ENCODE assay signal across 1 cellular context in the genomic region with DNA sequence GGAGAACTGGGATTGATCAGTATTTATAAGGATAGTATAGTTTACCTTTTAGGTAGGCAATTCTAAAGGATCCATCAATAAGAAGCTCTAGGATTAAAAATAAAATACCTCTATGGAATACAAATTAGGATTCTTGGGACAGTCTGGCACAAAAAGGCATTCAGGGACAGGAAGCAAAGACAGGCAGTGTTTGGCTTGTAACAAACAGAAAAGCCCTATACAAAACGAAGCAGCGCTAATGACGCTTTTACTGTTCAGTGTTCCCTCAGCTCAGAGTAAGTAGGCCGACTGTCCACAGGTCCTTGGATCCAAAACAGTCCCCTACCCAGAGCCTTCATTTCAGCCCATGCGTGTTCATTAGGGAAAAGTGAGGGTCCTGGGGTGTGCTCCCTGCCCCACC.
TF ChIP-seq lines count a peak whose summit lies in the region.

No MANE protein-coding gene starts in this region.

TF ChIP-seq in K562, 482 proteins besides CTCF, POLR2A, EP300 and RAD21:
- TF ChIP-seq SNRNP70 (optimal IDR thresholded peaks at IDR 0.05; ENCODE audit: low read depth, low read length) (no peak), NRF1 (conservative IDR thresholded peaks at IDR 0.05 in 1 of 2, IDR thresholded peaks at IDR 0.05 in 1 of 2) (no peak), SIRT6 (IDR thresholded peaks at IDR 0.05; ENCODE audit: low read depth, low read length) (no peak), SLC30A9 (CRISPR knock-in tag; IDR thresholded peaks at IDR 0.05) (no peak), ELF2 (CRISPR knock-in tag; IDR thresholded peaks at IDR 0.05) (no peak), BACH1 (tag; IDR thresholded peaks at IDR 0.05) (no peak), DIDO1 (tag; IDR thresholded peaks at IDR 0.05; ENCODE audit: low read depth) (no peak), ETV1 (tag; conservative IDR thresholded peaks at IDR 0.05; ENCODE audit: low read depth) (no peak), SOX6 (IDR thresholded peaks at IDR 0.05) (no peak), ZNF174 (CRISPR knock-in tag; IDR thresholded peaks at IDR 0.05) (no peak), ELF1 (tag; IDR thresholded peaks at IDR 0.05) (no peak), NR2F6 (CRISPR knock-in tag; IDR thresholded peaks at IDR 0.05) (no peak), ZNF507 (tag; conservative IDR thresholded peaks at IDR 0.05) (no peak)
- TF ChIP-seq, protein P1, sequence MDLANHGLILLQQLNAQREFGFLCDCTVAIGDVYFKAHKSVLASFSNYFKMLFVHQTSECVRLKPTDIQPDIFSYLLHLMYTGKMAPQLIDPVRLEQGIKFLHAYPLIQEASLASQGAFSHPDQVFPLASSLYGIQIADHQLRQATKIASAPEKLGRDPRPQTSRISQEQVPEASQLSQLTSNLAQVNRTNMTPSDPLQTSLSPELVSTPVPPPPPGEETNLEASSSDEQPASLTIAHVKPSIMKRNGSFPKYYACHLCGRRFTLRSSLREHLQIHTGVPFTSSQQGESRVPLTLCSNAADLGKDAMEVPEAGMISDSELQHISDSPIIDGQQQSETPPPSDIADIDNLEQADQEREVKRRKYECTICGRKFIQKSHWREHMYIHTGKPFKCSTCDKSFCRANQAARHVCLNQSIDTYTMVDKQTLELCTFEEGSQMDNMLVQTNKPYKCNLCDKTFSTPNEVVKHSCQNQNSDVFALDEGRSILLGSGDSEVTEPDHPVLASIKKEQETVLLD (IDR thresholded peaks at IDR 0.05), result no peak
- TF ChIP-seq, protein P2, sequence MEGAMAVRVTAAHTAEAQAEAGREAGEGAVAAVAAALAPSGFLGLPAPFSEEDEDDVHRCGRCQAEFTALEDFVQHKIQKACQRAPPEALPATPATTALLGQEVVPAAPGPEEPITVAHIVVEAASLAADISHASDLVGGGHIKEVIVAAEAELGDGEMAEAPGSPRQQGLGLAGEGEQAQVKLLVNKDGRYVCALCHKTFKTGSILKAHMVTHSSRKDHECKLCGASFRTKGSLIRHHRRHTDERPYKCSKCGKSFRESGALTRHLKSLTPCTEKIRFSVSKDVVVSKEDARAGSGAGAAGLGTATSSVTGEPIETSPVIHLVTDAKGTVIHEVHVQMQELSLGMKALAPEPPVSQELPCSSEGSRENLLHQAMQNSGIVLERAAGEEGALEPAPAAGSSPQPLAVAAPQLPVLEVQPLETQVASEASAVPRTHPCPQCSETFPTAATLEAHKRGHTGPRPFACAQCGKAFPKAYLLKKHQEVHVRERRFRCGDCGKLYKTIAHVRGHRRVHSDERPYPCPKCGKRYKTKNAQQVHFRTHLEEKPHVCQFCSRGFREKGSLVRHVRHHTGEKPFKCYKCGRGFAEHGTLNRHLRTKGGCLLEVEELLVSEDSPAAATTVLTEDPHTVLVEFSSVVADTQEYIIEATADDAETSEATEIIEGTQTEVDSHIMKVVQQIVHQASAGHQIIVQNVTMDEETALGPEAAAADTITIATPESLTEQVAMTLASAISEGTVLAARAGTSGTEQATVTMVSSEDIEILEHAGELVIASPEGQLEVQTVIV (CRISPR knock-in tag; IDR thresholded peaks at IDR 0.05; ENCODE audit: borderline replicate concordance), result no peak
- TF ChIP-seq, protein P3, sequence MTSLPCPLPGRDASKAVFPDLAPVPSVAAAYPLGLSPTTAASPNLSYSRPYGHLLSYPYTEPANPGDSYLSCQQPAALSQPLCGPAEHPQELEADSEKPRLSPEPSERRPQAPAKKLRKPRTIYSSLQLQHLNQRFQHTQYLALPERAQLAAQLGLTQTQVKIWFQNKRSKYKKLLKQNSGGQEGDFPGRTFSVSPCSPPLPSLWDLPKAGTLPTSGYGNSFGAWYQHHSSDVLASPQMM (CRISPR knock-in tag; IDR thresholded peaks at IDR 0.05), result no peak
- TF ChIP-seq, protein P4, sequence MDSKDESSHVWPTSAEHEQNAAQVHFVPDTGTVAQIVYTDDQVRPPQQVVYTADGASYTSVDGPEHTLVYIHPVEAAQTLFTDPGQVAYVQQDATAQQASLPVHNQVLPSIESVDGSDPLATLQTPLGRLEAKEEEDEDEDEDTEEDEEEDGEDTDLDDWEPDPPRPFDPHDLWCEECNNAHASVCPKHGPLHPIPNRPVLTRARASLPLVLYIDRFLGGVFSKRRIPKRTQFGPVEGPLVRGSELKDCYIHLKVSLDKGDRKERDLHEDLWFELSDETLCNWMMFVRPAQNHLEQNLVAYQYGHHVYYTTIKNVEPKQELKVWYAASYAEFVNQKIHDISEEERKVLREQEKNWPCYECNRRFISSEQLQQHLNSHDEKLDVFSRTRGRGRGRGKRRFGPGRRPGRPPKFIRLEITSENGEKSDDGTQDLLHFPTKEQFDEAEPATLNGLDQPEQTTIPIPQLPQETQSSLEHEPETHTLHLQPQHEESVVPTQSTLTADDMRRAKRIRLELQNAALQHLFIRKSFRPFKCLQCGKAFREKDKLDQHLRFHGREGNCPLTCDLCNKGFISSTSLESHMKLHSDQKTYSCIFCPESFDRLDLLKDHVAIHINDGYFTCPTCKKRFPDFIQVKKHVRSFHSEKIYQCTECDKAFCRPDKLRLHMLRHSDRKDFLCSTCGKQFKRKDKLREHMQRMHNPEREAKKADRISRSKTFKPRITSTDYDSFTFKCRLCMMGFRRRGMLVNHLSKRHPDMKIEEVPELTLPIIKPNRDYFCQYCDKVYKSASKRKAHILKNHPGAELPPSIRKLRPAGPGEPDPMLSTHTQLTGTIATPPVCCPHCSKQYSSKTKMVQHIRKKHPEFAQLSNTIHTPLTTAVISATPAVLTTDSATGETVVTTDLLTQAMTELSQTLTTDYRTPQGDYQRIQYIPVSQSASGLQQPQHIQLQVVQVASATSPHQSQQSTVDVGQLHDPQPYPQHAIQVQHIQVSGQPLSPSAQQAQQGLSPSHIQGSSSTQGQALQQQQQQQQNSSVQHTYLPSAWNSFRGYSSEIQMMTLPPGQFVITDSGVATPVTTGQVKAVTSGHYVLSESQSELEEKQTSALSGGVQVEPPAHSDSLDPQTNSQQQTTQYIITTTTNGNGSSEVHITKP (IDR thresholded peaks at IDR 0.05; ENCODE audit: partially characterized antibody), result no peak
